ENCODE assay signal across 17 cellular contexts in the genomic region with DNA sequence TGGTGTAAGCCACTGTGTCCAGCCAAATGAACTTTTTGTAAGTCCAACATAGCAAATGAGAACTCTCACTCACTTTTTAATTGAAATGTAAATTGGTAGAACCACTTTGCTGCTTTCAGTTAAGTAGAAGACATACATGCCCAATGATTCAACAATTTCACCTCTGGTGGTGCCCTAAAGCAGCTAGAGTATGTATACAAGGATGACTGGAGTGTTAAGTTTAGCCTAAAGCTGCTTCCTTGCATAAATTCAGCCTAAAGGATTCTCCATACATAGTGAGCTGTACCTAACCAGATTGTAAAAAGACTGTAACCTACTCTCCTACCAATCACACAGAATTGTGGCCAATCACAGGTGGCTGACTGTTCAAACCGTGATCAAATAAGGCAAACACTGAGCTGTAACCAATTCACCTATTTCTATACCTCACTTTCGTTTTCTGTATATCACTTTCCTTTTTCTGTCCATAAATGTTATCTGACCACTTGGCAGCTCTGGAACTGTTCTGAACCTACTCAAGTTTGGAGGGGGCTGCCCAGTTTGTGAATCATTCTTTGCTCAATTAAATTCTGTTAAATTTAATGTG. TPM values are rescaled to one million over a fixed set of nuclear protein-coding genes. Genes with fewer than 3 reads are reported as not detected.
DNase-seq lines count a peak whose midpoint lies in the region; ATAC-seq and TF ChIP-seq lines count a peak whose summit lies in the region.
"Had no signal": no experiment of that assay in that cellular context is flagged by ENCODE, and none has a peak within 500 bp of the region (broad histone marks: within the 10 kb centered on the region; RNA-seq: fewer than 3 reads in every experiment).

No MANE protein-coding gene starts in this region.

- peak; percentile 63 for ATAC-seq in GM18511 (IDR thresholded peaks at IDR 0.05; ENCODE audit: unreplicated experiment)
- ATAC-seq in HG02885 (IDR thresholded peaks at IDR 0.05; ENCODE audit: poor library complexity, unreplicated experiment), result peak; percentile 53
- ATAC-seq in effector memory CD8-positive, alpha-beta T cell (replicated peaks), result peak; percentile 39
- ATAC-seq: heart left ventricle had no signal

- in situ Hi-C loops in brain microvascular endothelial cell (cut with HindIII; ENCODE audit: low pct_ligation_motif_present, low sequenced_read_pairs), result no loop called here

- peaks cover 13% of the 10 kb centered on the region for H3K36me3 Mint-ChIP-seq in effector memory CD8-positive, alpha-beta T cell (ENCODE audit: insufficient read depth)

- peak overlapping the region; percentile 49 to 64 for H3K27ac Mint-ChIP-seq in effector memory CD8-positive, alpha-beta T cell

- H3K36me3 ChIP-seq in brain microvascular endothelial cell (replicated peaks) (no peaks in the 10 kb centered on the region), ovary (no peaks in the 10 kb centered on the region)

- TF ChIP-seq EP300 in ovary (IDR thresholded peaks at IDR 0.05), result no peak

- H3K9me3 ChIP-seq in AG04450 (ENCODE audit: control insufficient read depth, insufficient read depth, low read length) (no peaks in the 10 kb centered on the region), ovary (no peaks in the 10 kb centered on the region)
- H3K9me3 ChIP-seq: BE2C, heart left ventricle had no signal

- H3K4me1 ChIP-seq in ovary (ENCODE audit: insufficient read depth), result peaks cover 10% of the 10 kb centered on the region
- H3K4me1 ChIP-seq: BE2C had no signal

- peaks cover 39 to 71% of the 10 kb centered on the region in 2 donors for H3K4me1 Mint-ChIP-seq in effector memory CD8-positive, alpha-beta T cell (ENCODE audit: low read depth in 2 of 2)

- TF ChIP-seq POLR2A in ovary (IDR thresholded peaks at IDR 0.05), result no peak

- H3K4me3 Mint-ChIP-seq in effector memory CD8-positive, alpha-beta T cell, result peak overlapping the region in 1 of 2 donors; percentile 32

- H3K27me3 Mint-ChIP-seq in effector memory CD8-positive, alpha-beta T cell, result no peaks in the 10 kb centered on the region

- peak; percentile 8 for DNase-seq in AG04450 (ENCODE audit: low read depth, low spot score)
- DNase-seq in effector memory CD8-positive, alpha-beta T cell, result no peak
- DNase-seq in brain microvascular endothelial cell, result no peak
- no peak for DNase-seq in CD1c-positive myeloid dendritic cell (ENCODE audit: extremely low spot score)
- no peak for DNase-seq in ovary
- no peak for DNase-seq in NCI-H748 treated with DMSO at 0.1 percent for 48 hours (lab: John Stamatoyannopoulos, UW)
- DNase-seq: activated CD4-positive, alpha-beta T cell treated with anti-CD3 and anti-CD28 coated beads, Interleukin-2, amount 50 U/mL, for 1 hour; amniotic stem cell; BE2C; effector CD4-positive, alpha-beta T cell; GF-D8; heart left ventricle; mesenchymal stem cell; NCI-H146; NCI-H82 had no signal

- intact Hi-C loops in ovary (cut with DNase I), result no loop called here

- H3K27ac ChIP-seq in AG04450 (ENCODE audit: low read depth, low read length), result peak overlapping the region; percentile 24
- no peak overlapping the region for H3K27ac ChIP-seq in brain microvascular endothelial cell
- no peak overlapping the region for H3K27ac ChIP-seq in ovary
- H3K27ac ChIP-seq: heart left ventricle had no signal

- H3K4me3 ChIP-seq in AG04450 (ENCODE audit: low read depth, low read length), result no peak overlapping the region
- H3K4me3 ChIP-seq in brain microvascular endothelial cell (ENCODE audit: low read depth, low read length), result no peak overlapping the region
- no peak overlapping the region for H3K4me3 ChIP-seq in ovary
- H3K4me3 ChIP-seq: heart left ventricle had no signal

- POLR2A ChIA-PET in AG04450 (lab: Yijun Ruan, JAX), result interaction anchor here (0.9 to 1.4 kb wide), 2 partner anchors 410 to 488 kb away, joined by 3 to 4 read pairs; partner anchors contain the start of gene UGDH

- 92 to 93% (median 92%) methylated on average over 2 of the region's 2 CpGs for WGBS in ovary, 3 donors

- CTCF ChIA-PET in AG04450 (lab: Charles Lee), result no interaction called here

- no peaks in the 10 kb centered on the region for H3K27me3 ChIP-seq in AG04450 (ENCODE audit: control insufficient read depth, insufficient read depth, low read length)
- no peaks in the 10 kb centered on the region for H3K27me3 ChIP-seq in brain microvascular endothelial cell (replicated peaks)
- no peaks in the 10 kb centered on the region for H3K27me3 ChIP-seq in ovary
- H3K27me3 ChIP-seq: BE2C, heart left ventricle had no signal

- no peaks in the 10 kb centered on the region for H3K9me3 Mint-ChIP-seq in effector memory CD8-positive, alpha-beta T cell

- TF ChIP-seq CTCF in AG04450 (IDR thresholded peaks at IDR 0.05; ENCODE audit: low read depth, low read length) (no peak), brain microvascular endothelial cell (IDR thresholded peaks at IDR 0.05; ENCODE audit: low read depth, low read length, missing control alignments) (no peak), ovary (IDR thresholded peaks at IDR 0.05) (no peak)

RNA-seq across cellular contexts. Expression of gene PDS5A, which starts 39.9 kb away (rescaled TPM):
- polyA plus RNA-seq in AG04450 (2011; rRNA removed) (38.2 and 49.5 TPM in 2 replicates), ovary (10 to 100 TPM; 20.9 to 29.7 TPM)
- polyA minus RNA-seq in AG04450 (2011; rRNA and poly(A)+ RNA removed), result 43.7 and 72.9 TPM in 2 replicates
- 10 to 100 TPM; 47.3 to 68.8 (median 64.7) TPM for total RNA-seq in ovary
